ENCODE assay signal across 1 cellular context in genomic region chr1:9759939-9760338, GRCh38.
TF ChIP-seq lines count a peak whose summit lies in the region.

No MANE protein-coding gene starts in this region.

TF ChIP-seq in H1, 55 proteins besides CTCF, POLR2A, EP300 and RAD21 (continued from another document):
- TF ChIP-seq BCL11A (IDR thresholded peaks at IDR 0.05; ENCODE audit: low read depth in 2 of 2, low read length in 2 of 2) (no peak), CHD1 (IDR thresholded peaks at IDR 0.05; ENCODE audit: low read depth, low read length) (no peak), CBX8 (IDR thresholded peaks at IDR 0.05; ENCODE audit: borderline replicate concordance, low read depth, low read length) (no peak), SAP30 (IDR thresholded peaks at IDR 0.05; ENCODE audit: insufficient read depth, insufficient replicate concordance, low read length) (no peak), POLR2AphosphoS5 (IDR thresholded peaks at IDR 0.05; ENCODE audit: low read depth, low read length) (no peak), SIN3A (conservative IDR thresholded peaks at IDR 0.05 in 1 of 2, IDR thresholded peaks at IDR 0.05 in 1 of 2; ENCODE audit: low read depth in 1 of 2, low read length in 2 of 2) (no peak), SP2 (IDR thresholded peaks at IDR 0.05; ENCODE audit: low read length) (no peak), SP4 (IDR thresholded peaks at IDR 0.05; ENCODE audit: low read length) (no peak), CBX5 (IDR thresholded peaks at IDR 0.05; ENCODE audit: low read depth, low read length) (no peak), GTF2F1 (IDR thresholded peaks at IDR 0.05; ENCODE audit: borderline replicate concordance, low read depth, low read length) (no peak), ATF3 (IDR thresholded peaks at IDR 0.05; ENCODE audit: insufficient read depth, low read depth, low read length) (no peak), JUN (IDR thresholded peaks at IDR 0.05; ENCODE audit: low read depth, low read length) (no peak)
TF ChIP-seq in H1: peak in this region for 0.
